25 cellular contexts compared by ENCODE assay signal in the genomic region with DNA sequence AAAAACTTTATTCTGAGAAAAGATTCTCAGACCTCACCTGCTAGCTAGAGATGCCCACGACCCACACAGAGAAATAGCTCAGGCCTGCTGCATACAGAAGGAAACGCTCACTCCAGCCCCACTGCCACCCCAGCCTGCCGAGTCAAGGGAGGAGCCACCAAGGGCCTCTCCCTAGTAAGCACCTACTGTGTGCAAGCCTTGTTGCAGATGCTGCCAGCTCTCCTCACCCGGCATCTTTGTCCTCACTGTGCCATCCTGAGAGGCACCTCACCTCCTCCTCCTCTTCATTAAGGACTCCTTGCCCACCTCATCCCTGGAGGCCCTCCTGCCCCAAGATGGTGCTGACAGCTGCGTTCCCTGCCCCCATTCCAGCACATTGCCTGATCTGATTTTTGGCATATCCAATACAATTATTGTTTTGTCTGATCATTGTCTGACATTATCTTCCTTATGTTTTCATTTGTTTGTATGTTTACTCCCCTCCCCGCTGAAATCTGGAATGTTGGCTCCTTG.
"Had no signal": no experiment of that assay in that cellular context is flagged by ENCODE, and none has a peak within 500 bp of the region (broad histone marks: within the 10 kb centered on the region; RNA-seq: fewer than 3 reads in every experiment).

No MANE protein-coding gene starts in this region.

- H3K36me3 ChIP-seq: esophagus muscularis mucosa, gastroesophageal sphincter, heart left ventricle, left ventricle myocardium inferior, lower lobe of right lung had no signal

- H3K4me1 Mint-ChIP-seq: immature natural killer cell, mesothelial cell of epicardium had no signal

- H3K4me3 ChIP-seq: coronary artery, dorsolateral prefrontal cortex, esophagus muscularis mucosa, gastroesophageal sphincter, heart left ventricle, hepatocyte, left ventricle myocardium inferior, lower lobe of right lung, mucosa of descending colon had no signal

- H3K4me2 ChIP-seq: hepatocyte had no signal

- H3K27me3 ChIP-seq: dorsolateral prefrontal cortex, foreskin keratinocyte, gastroesophageal sphincter, heart left ventricle, hepatocyte had no signal

- H3K4me3 Mint-ChIP-seq: immature natural killer cell, mesothelial cell of epicardium had no signal

- H3K36me3 Mint-ChIP-seq: mesothelial cell of epicardium had no signal

- H3K27ac ChIP-seq: coronary artery, dorsolateral prefrontal cortex, esophagus muscularis mucosa, foreskin keratinocyte, gastroesophageal sphincter, heart left ventricle, hepatocyte, left ventricle myocardium inferior, lower lobe of right lung had no signal

- H2AFZ ChIP-seq: hepatocyte had no signal

- H3K79me2 ChIP-seq: hepatocyte had no signal

- H3K27ac Mint-ChIP-seq: immature natural killer cell, mesothelial cell of epicardium had no signal

- DNase-seq: dermis blood vessel endothelial cell; dorsolateral prefrontal cortex; effector CD4-positive, alpha-beta T cell; effector memory CD4-positive, alpha-beta T cell; foreskin keratinocyte; heart left ventricle; hypothalamus; immature natural killer cell; islet precursor cell; kidney; kidney glomerular epithelial cell; left colon; left ventricle myocardium inferior; lower lobe of right lung; mesenchymal stem cell; mucosa of descending colon had no signal

- H3K4me1 ChIP-seq: esophagus muscularis mucosa, foreskin keratinocyte, gastroesophageal sphincter, heart left ventricle, left ventricle myocardium inferior, lower lobe of right lung had no signal

- H3K9me3 ChIP-seq: esophagus muscularis mucosa, gastroesophageal sphincter, lower lobe of right lung, mucosa of descending colon had no signal

- FAIRE-seq: colon, endothelial cell of umbilical vein, frontal cortex, kidney had no signal

- ATAC-seq: foreskin keratinocyte, gastroesophageal sphincter, heart left ventricle, left colon, left lobe of liver, lower lobe of right lung, mucosa of descending colon had no signal
